In genomic region chr2:71615769-71616730, GRCh38 we compare ENCODE assay signal across 16 cellular contexts.
DNase-seq lines count a peak whose midpoint lies in the region; ATAC-seq and TF ChIP-seq lines count a peak whose summit lies in the region.
"Had no signal": no experiment of that assay in that cellular context is flagged by ENCODE, and none has a peak within 500 bp of the region (broad histone marks: within the 10 kb centered on the region; RNA-seq: fewer than 3 reads in every experiment).

No MANE protein-coding gene starts in this region.

- H3K79me2 ChIP-seq in GM23338 (replicated peaks; ENCODE audit: insufficient read depth) = no peaks in the 10 kb centered on the region

- H3F3A ChIP-seq in GM23338 (replicated peaks; ENCODE audit: low read depth) = no peaks in the 10 kb centered on the region

- H3K4me3 ChIP-seq in GM23338 (no peak overlapping the region), left lung (no peak overlapping the region), skin epidermis (no peak overlapping the region)

- no peaks in the 10 kb centered on the region for H3K9me3 Mint-ChIP-seq in GM23338
- H3K9me3 Mint-ChIP-seq in central memory CD8-positive, alpha-beta T cell = no peaks in the 10 kb centered on the region
- H3K9me3 Mint-ChIP-seq: HFFc6 had no signal

- H3K4me1 ChIP-seq in GM23338 (ENCODE audit: insufficient read depth) = no peaks in the 10 kb centered on the region
- H3K4me1 ChIP-seq in left lung = peaks cover 12 to 15% of the 10 kb centered on the region in 2 donors
- H3K4me1 ChIP-seq: BE2C had no signal

- no peak for ATAC-seq in GM23338
- ATAC-seq in central memory CD8-positive, alpha-beta T cell (replicated peaks; ENCODE audit: extremely low read depth, poor library complexity, severe bottlenecking) = no peak
- ATAC-seq in left lung = no peak
- ATAC-seq in HG03039 (IDR thresholded peaks at IDR 0.05; ENCODE audit: unreplicated experiment) = no peak
- ATAC-seq in GM19455 (IDR thresholded peaks at IDR 0.05; ENCODE audit: unreplicated experiment) = no peak

- peak overlapping the region; percentile 13; the same call in 1 of the 2 replicates for H3K27ac Mint-ChIP-seq in GM23338
- no peak overlapping the region for H3K27ac Mint-ChIP-seq in central memory CD8-positive, alpha-beta T cell (ENCODE audit: low read depth)

- no peaks in the 10 kb centered on the region for H3K9me3 ChIP-seq in left lung
- H3K9me3 ChIP-seq: BE2C had no signal

- H3K27ac ChIP-seq in GM23338 (ENCODE audit: low read depth) = no peak overlapping the region
- H3K27ac ChIP-seq in left lung = peak overlapping the region; percentile 55 to 58
- H3K27ac ChIP-seq in skin epidermis = peak overlapping the region in 12 of 21 experiments; percentile 20 to 79 (median 67)

- H3K27me3 Mint-ChIP-seq in GM23338 (ENCODE audit: insufficient read depth, low read depth, poor library complexity) = peaks cover 7% of the 10 kb centered on the region
- H3K27me3 Mint-ChIP-seq in central memory CD8-positive, alpha-beta T cell = no peaks in the 10 kb centered on the region

- no peaks in the 10 kb centered on the region for H3K36me3 ChIP-seq in GM23338 (ENCODE audit: insufficient read depth)
- peaks cover 0 to 49% of the 10 kb centered on the region in 2 donors for H3K36me3 ChIP-seq in left lung
- H3K36me3 ChIP-seq: BE2C had no signal

- H3K4me2 ChIP-seq in GM23338 = no peak overlapping the region

- no peak overlapping the region for H3K4me3 Mint-ChIP-seq in GM23338
- H3K4me3 Mint-ChIP-seq in central memory CD8-positive, alpha-beta T cell = no peak overlapping the region
- H3K4me3 Mint-ChIP-seq: HFFc6 had no signal

- DNase-seq in GM23338 (ENCODE audit: low spot score) (no peak), left lung (peak in 1 of 2 donors; percentile 16), DMS153 treated with DMSO at 0.1 percent for 48 hours (lab: John Stamatoyannopoulos, UW; ENCODE audit: unreplicated experiment) (no peak), DMS79 (lab: John Stamatoyannopoulos, UW) (no peak)
- peak; percentile 2 to 4 for DNase-seq in central memory CD8-positive, alpha-beta T cell (ENCODE audit: low spot score in 2 of 2)
- DNase-seq: activated naive CD4-positive, alpha-beta T cell treated with Interleukin-2 at 50 U/mL for 16 hours; BE2C; DMS 273 treated with DMSO at 0.1 percent for 48 hours; HFFc6; NCI-H2107; SHP77; stimulated activated CD4-positive, alpha-beta T cell treated with anti-CD3 and anti-CD28 coated beads, Interleukin-12 subunit alpha, Interleukin-12 subunit beta, amount 100 ng/mL, for 4 hours; T-helper 9 cell had no signal

- TF ChIP-seq CTCF in GM23338 (conservative IDR thresholded peaks at IDR 0.05; ENCODE audit: low read depth in 2 of 2) (no peak), left lung (IDR thresholded peaks at IDR 0.05) (no peak)

- H4K20me1 ChIP-seq in GM23338 (replicated peaks; ENCODE audit: insufficient read depth) = no peaks in the 10 kb centered on the region

- H3K27me3 ChIP-seq in GM23338 (ENCODE audit: insufficient read depth) (no peaks in the 10 kb centered on the region), left lung (no peaks in the 10 kb centered on the region)
- H3K27me3 ChIP-seq: BE2C had no signal

- intact Hi-C loops in left lung (cut with DNase I) = no loop called here

- H3K4me1 Mint-ChIP-seq in GM23338 = no peaks in the 10 kb centered on the region; the same call in 2 of the 3 replicates
- no peaks in the 10 kb centered on the region for H3K4me1 Mint-ChIP-seq in central memory CD8-positive, alpha-beta T cell

- no peaks in the 10 kb centered on the region for H3K9me2 ChIP-seq in GM23338 (ENCODE audit: insufficient read depth)

- H2AFZ ChIP-seq in GM23338 = no peak overlapping the region

- H3K36me3 Mint-ChIP-seq in GM23338 (ENCODE audit: low read depth) = peaks cover 2% of the 10 kb centered on the region; the same call in 1 of the 3 replicates
- H3K36me3 Mint-ChIP-seq in central memory CD8-positive, alpha-beta T cell (ENCODE audit: insufficient read depth) = no peaks in the 10 kb centered on the region

TF ChIP-seq in GM23338, 12 proteins besides CTCF, POLR2A, EP300 and RAD21 (continues in another document):
- TF ChIP-seq CREB1 (CRISPR knock-in tag; IDR thresholded peaks at IDR 0.05; ENCODE audit: low read depth) (no peak), EZH2phosphoT487 (IDR thresholded peaks at IDR 0.05; ENCODE audit: unreplicated experiment) (no peak), JUNB (IDR thresholded peaks at IDR 0.05; ENCODE audit: unreplicated experiment) (no peak), EZH2 (IDR thresholded peaks at IDR 0.05; ENCODE audit: low read depth, unreplicated experiment) (no peak), REST (IDR thresholded peaks at IDR 0.05; ENCODE audit: unreplicated experiment) (no peak), ZNF114 (CRISPR knock-in tag; IDR thresholded peaks at IDR 0.05) (no peak), NANOG (IDR thresholded peaks at IDR 0.05; ENCODE audit: borderline replicate concordance) (no peak), POLR2AphosphoS5 (IDR thresholded peaks at IDR 0.05; ENCODE audit: low read depth) (no peak), ZNF331 (CRISPR knock-in tag; IDR thresholded peaks at IDR 0.05; ENCODE audit: low read depth) (no peak), STAT1 (IDR thresholded peaks at IDR 0.05; ENCODE audit: unreplicated experiment) (no peak)
- TF ChIP-seq, protein P1, sequence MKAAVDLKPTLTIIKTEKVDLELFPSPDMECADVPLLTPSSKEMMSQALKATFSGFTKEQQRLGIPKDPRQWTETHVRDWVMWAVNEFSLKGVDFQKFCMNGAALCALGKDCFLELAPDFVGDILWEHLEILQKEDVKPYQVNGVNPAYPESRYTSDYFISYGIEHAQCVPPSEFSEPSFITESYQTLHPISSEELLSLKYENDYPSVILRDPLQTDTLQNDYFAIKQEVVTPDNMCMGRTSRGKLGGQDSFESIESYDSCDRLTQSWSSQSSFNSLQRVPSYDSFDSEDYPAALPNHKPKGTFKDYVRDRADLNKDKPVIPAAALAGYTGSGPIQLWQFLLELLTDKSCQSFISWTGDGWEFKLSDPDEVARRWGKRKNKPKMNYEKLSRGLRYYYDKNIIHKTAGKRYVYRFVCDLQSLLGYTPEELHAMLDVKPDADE (IDR thresholded peaks at IDR 0.05) = no peak

Comparison
In these comparisons a context has a peak if more than half of its experiments do, and no peak if none do; other contexts are left out.
1. DNase-seq: peak in central memory CD8-positive, alpha-beta T cell (2 of 2); none in GM23338 (single experiment), DMS153 treated with DMSO at 0.1 percent for 48 hours (single experiment) and DMS79 (single experiment).